8 cellular contexts compared by ENCODE assay signal in the genomic region with DNA sequence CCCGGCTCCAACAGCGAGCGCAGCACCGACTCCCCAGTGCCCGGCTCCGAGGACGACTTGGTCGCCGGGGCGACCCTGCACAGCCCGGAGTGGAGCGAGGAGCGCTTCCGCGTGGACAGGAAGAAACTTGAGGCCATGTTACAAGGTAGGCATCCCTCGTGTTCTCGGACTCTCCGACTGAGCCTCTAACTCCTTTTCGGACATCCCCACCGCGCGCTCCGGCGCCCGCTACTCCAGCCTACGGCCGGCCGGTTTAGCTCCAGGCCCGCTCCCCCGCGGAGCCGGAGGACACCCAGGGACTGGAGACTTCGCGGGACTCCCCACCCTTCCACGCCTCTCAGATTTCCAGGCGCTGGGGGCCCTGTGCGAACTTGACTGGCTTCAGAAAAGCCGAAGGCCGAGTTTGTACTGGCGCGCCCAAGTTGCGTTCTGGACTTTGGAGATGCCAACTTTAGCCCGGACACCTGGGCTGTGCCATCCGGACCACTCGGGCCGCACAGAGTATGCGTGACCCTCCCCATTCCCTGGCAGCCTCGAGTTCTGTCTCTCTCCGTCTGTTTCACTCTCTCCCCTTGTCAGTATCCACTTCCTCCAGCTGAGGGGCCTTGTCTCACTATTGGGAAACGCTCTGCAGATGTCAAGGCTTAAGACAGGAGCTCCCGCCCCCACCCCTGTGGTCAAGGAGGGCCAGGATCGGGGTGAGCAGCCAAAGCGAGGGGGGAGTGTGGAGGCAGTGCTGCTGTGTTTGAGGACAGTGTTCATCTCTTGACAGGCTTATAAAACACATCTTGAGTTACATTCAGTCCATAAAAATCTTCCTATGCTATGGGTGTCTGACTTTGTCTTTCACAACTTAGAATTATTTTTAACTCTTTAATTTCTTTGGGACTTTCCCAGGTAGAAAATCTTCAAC. TPM values are rescaled to one million over a fixed set of nuclear protein-coding genes. Genes with fewer than 3 reads are reported as not detected.
A peak's percentile ranks its signal among the peaks of the same experiment; 100 is the strongest.
DNase-seq lines count a peak whose midpoint lies in the region; ATAC-seq and TF ChIP-seq lines count a peak whose summit lies in the region.

No MANE protein-coding gene starts in this region.

- H3K4me1 ChIP-seq in ES-I3 (ENCODE audit: insufficient read depth, low read length) (peaks cover 4% of the 10 kb centered on the region; the same call in 1 of the 2 replicates), HUES48 (ENCODE audit: control insufficient read depth, insufficient read depth, low read length) (peaks cover 7% of the 10 kb centered on the region; the same call in 1 of the 2 replicates)

- H3K9ac ChIP-seq in ES-I3 (ENCODE audit: low read depth, low read length), result peak overlapping the region; percentile 74
- peak overlapping the region; percentile 53 for H3K9ac ChIP-seq in HUES48 (ENCODE audit: low read depth, low read length)

- no peak overlapping the region for H3K27ac ChIP-seq in HUES48 (ENCODE audit: low read depth, low read length)

- peak; percentile 24 for ATAC-seq in activated CD8-positive, alpha-beta T cell treated with anti-CD3 and anti-CD28 coated beads for 36 hours
- peak in 1 of 3 donors; percentile 22 for ATAC-seq in natural killer cell
- ATAC-seq in GM18505 (IDR thresholded peaks at IDR 0.05; ENCODE audit: unreplicated experiment), result no peak
- no peak for ATAC-seq in HG03521 (IDR thresholded peaks at IDR 0.05; ENCODE audit: unreplicated experiment)

- H3K27me3 Mint-ChIP-seq in activated CD8-positive, alpha-beta T cell treated with anti-CD3 and anti-CD28 coated beads for 36 hours, result peaks cover 25% of the 10 kb centered on the region
- H3K27me3 Mint-ChIP-seq in natural killer cell (ENCODE audit: low read depth in 2 of 2), result peaks cover 0 to 12% of the 10 kb centered on the region in 2 donors

- TF ChIP-seq POLR2A in GM18505 (IDR thresholded peaks at IDR 0.05; ENCODE audit: borderline replicate concordance, extremely low read depth, insufficient read depth, insufficient read length), result no peak

- TF ChIP-seq CTCF in activated CD8-positive, alpha-beta T cell treated with anti-CD3 and anti-CD28 coated beads for 36 hours (IDR thresholded peaks at IDR 0.05), result no peak
- no peak for TF ChIP-seq CTCF in natural killer cell (IDR thresholded peaks at IDR 0.05)

- H3K4me1 Mint-ChIP-seq in activated CD8-positive, alpha-beta T cell treated with anti-CD3 and anti-CD28 coated beads for 36 hours (ENCODE audit: low read depth), result peaks cover 5% of the 10 kb centered on the region
- peaks cover 0 to 6% of the 10 kb centered on the region in 2 donors for H3K4me1 Mint-ChIP-seq in natural killer cell

- H3K36me3 Mint-ChIP-seq in activated CD8-positive, alpha-beta T cell treated with anti-CD3 and anti-CD28 coated beads for 36 hours (ENCODE audit: low read depth), result no peaks in the 10 kb centered on the region
- H3K36me3 Mint-ChIP-seq in natural killer cell, result no peaks in the 10 kb centered on the region

- peaks cover 49% of the 10 kb centered on the region for H3K27me3 ChIP-seq in HUES48 (ENCODE audit: control insufficient read depth, insufficient read depth, low read length)

- H3K27ac Mint-ChIP-seq in activated CD8-positive, alpha-beta T cell treated with anti-CD3 and anti-CD28 coated beads for 36 hours, result no peak overlapping the region
- H3K27ac Mint-ChIP-seq in natural killer cell, result no peak overlapping the region

- intact Hi-C loops in activated CD8-positive, alpha-beta T cell treated with anti-CD3 and anti-CD28 coated beads for 36 hours (cut with micrococcal nuclease), result no loop called here
- intact Hi-C loops in natural killer cell (cut with micrococcal nuclease), result no loop called here

- no peaks in the 10 kb centered on the region for H3K9me3 Mint-ChIP-seq in activated CD8-positive, alpha-beta T cell treated with anti-CD3 and anti-CD28 coated beads for 36 hours
- no peaks in the 10 kb centered on the region for H3K9me3 Mint-ChIP-seq in natural killer cell

- peak overlapping the region; percentile 57 for H3K4me3 Mint-ChIP-seq in activated CD8-positive, alpha-beta T cell treated with anti-CD3 and anti-CD28 coated beads for 36 hours
- H3K4me3 Mint-ChIP-seq in natural killer cell, result peak overlapping the region; percentile 78

- POLR2A ChIA-PET in activated CD8-positive, alpha-beta T cell treated with anti-CD3 and anti-CD28 coated beads for 36 hours (lab: Charles Lee), result interaction anchor here (0.6 kb wide), 1 partner anchor 17 kb away, joined by 3 read pairs; no protein-coding TSS in a partner anchor

- peak overlapping the region; percentile 80 for H3K4me3 ChIP-seq in HUES48 (ENCODE audit: low read depth, low read length)

- H3K9me3 ChIP-seq in ES-I3 (ENCODE audit: control insufficient read depth, insufficient read depth, low read length), result no peaks in the 10 kb centered on the region
- H3K9me3 ChIP-seq in HUES48 (ENCODE audit: control insufficient read depth, insufficient read depth, low read length), result no peaks in the 10 kb centered on the region

- H3K36me3 ChIP-seq in ES-I3 (ENCODE audit: insufficient read depth, low read length) (no peaks in the 10 kb centered on the region), HUES48 (ENCODE audit: control insufficient read depth, insufficient read depth, low read length) (no peaks in the 10 kb centered on the region)

- DNase-seq in activated CD8-positive, alpha-beta T cell treated with anti-CD3 and anti-CD28 coated beads for 36 hours, result peak; percentile 1
- DNase-seq in foreskin melanocyte (peak; percentile 33), natural killer cell (no peak)
- DNase-seq in activated CD4-positive, alpha-beta T cell treated with anti-CD3 and anti-CD28 coated beads, Interleukin-2, amount 50 U/mL, for 4 hours, result no peak

- CTCF ChIA-PET in activated CD8-positive, alpha-beta T cell treated with anti-CD3 and anti-CD28 coated beads for 36 hours (lab: Charles Lee), result no interaction called here

RNA-seq across cellular contexts. Expression of gene BICC1, which starts 0.8 kb away (rescaled TPM):
- not detected for total RNA-seq in activated CD8-positive, alpha-beta T cell treated with anti-CD3 and anti-CD28 coated beads for 36 hours
- under 1 TPM in 1 of 3 donors, not detected in 2; 0.14 TPM for total RNA-seq in natural killer cell

Comparison
In these comparisons a context has a peak if more than half of its experiments do, and no peak if none do; other contexts are left out.
1. DNase-seq: peak in activated CD8-positive, alpha-beta T cell treated with anti-CD3 and anti-CD28 coated beads for 36 hours (single experiment) and foreskin melanocyte (single experiment); none in natural killer cell (single experiment) and activated CD4-positive, alpha-beta T cell treated with anti-CD3 and anti-CD28 coated beads, Interleukin-2, amount 50 U/mL, for 4 hours (0 of 2).